1 cellular context compared by ENCODE assay signal in genomic region chr16:86384980-86385379, GRCh38.
TF ChIP-seq lines count a peak whose summit lies in the region.

No MANE protein-coding gene starts in this region.

TF ChIP-seq in IMR-90, 13 proteins besides CTCF, POLR2A, EP300 and RAD21:
- no peak for TF ChIP-seq BHLHE40 (IDR thresholded peaks at IDR 0.05; ENCODE audit: low read depth, low read length)
- no peak for TF ChIP-seq RCOR1 (IDR thresholded peaks at IDR 0.05; ENCODE audit: insufficient replicate concordance, low read length)
- TF ChIP-seq MXI1 (IDR thresholded peaks at IDR 0.05; ENCODE audit: borderline replicate concordance, low read depth, low read length): no peak
- no peak for TF ChIP-seq MAFK (IDR thresholded peaks at IDR 0.05; ENCODE audit: low read depth, low read length)
- no peak for TF ChIP-seq CHD1 (IDR thresholded peaks at IDR 0.05; ENCODE audit: low read depth, low read length)
- TF ChIP-seq SMC3 (IDR thresholded peaks at IDR 0.05; ENCODE audit: low read depth, low read length): no peak
- TF ChIP-seq CEBPB (IDR thresholded peaks at IDR 0.05; ENCODE audit: low read depth, low read length): no peak
- TF ChIP-seq FOS (IDR thresholded peaks at IDR 0.05; ENCODE audit: low read depth, low read length): no peak
- TF ChIP-seq RFX5 (IDR thresholded peaks at IDR 0.05; ENCODE audit: low read depth, low read length): no peak
- TF ChIP-seq ELK1 (IDR thresholded peaks at IDR 0.05; ENCODE audit: borderline replicate concordance, low read depth, low read length): no peak
- TF ChIP-seq NFE2L2 (IDR thresholded peaks at IDR 0.05; ENCODE audit: low read depth, low read length): no peak
- TF ChIP-seq MAZ (IDR thresholded peaks at IDR 0.05; ENCODE audit: borderline replicate concordance, low read depth, low read length): no peak
- no peak; the same call in 1 of the 2 replicates for TF ChIP-seq USF2 (IDR thresholded peaks at IDR 0.05; ENCODE audit: low read depth, low read length)
